ENCODE assay signal across 16 cellular contexts in the genomic region with DNA sequence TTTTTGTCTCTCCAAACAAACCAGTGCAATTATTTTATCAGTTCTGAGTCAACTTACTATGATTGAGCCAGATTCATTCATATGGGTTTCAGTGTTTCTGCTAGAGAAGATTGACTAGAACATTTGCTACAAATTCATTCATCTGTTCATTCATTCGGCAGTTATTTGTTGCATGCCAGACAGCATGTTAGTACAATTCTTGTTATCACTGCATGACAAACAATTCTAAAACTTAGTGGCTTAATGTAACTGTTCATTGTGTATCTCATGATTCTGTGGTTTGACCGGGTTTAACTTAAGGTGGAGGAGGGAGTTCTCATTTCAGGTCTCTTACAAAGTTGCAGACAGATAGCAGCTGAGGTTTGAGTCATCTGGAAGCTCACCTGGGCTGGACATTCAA. TPM values are rescaled to one million over a fixed set of nuclear protein-coding genes. Genes with fewer than 3 reads are reported as not detected.
DNase-seq lines count a peak whose midpoint lies in the region; ATAC-seq, FAIRE-seq and TF ChIP-seq lines count a peak whose summit lies in the region.
"Had no signal": no experiment of that assay in that cellular context is flagged by ENCODE, and none has a peak within 500 bp of the region (broad histone marks: within the 10 kb centered on the region; RNA-seq: fewer than 3 reads in every experiment).

No MANE protein-coding gene starts in this region.

- H3K9me3 ChIP-seq in astrocyte (ENCODE audit: insufficient read depth, low read depth, low read length) (no peaks in the 10 kb centered on the region), keratinocyte (ENCODE audit: control insufficient read depth, low read depth, low read length) (no peaks in the 10 kb centered on the region), SJCRH30 (replicated peaks) (no peaks in the 10 kb centered on the region)
- H3K9me3 ChIP-seq: BLaER1 treated with 17β-estradiol and CSF1 and Interleukin-3, amounts not matched to agents 10 nM and 100 nM had no signal

- H3K4me3 Mint-ChIP-seq in activated T-cell treated with anti-CD3 and anti-CD28 coated beads, Interleukin-2, amount 50 U/mL, for 72 hours: no peak overlapping the region
- no peak overlapping the region for H3K4me3 Mint-ChIP-seq in astrocyte (ENCODE audit: unreplicated experiment)
- H3K4me3 Mint-ChIP-seq in stimulated activated effector memory CD8-positive, alpha-beta T cell treated with anti-CD3 and anti-CD28 coated beads, Interleukin-12 subunit alpha, Interleukin-12 subunit beta, amount 100 ng/mL, for 72 hours: no peak overlapping the region
- H3K4me3 Mint-ChIP-seq: CD4-positive, CD25-positive, alpha-beta regulatory T cell; GM23338 had no signal

- H3K4me1 Mint-ChIP-seq in activated T-cell treated with anti-CD3 and anti-CD28 coated beads, Interleukin-2, amount 50 U/mL, for 72 hours (ENCODE audit: low read depth): peaks cover 8% of the 10 kb centered on the region
- H3K4me1 Mint-ChIP-seq in astrocyte (ENCODE audit: low read depth, unreplicated experiment): peaks cover 11% of the 10 kb centered on the region
- H3K4me1 Mint-ChIP-seq in stimulated activated effector memory CD8-positive, alpha-beta T cell treated with anti-CD3 and anti-CD28 coated beads, Interleukin-12 subunit alpha, Interleukin-12 subunit beta, amount 100 ng/mL, for 72 hours: no peaks in the 10 kb centered on the region
- H3K4me1 Mint-ChIP-seq: GM23338 had no signal

- H3K79me2 ChIP-seq in astrocyte (ENCODE audit: insufficient read depth, low read length): no peaks in the 10 kb centered on the region
- H3K79me2 ChIP-seq in keratinocyte (ENCODE audit: control insufficient read depth, insufficient read depth, low read length): no peaks in the 10 kb centered on the region

- H3K27ac ChIP-seq in astrocyte (ENCODE audit: low read depth, low read length): no peak overlapping the region
- no peak overlapping the region for H3K27ac ChIP-seq in keratinocyte (ENCODE audit: control insufficient read depth, insufficient read depth, low read length)
- no peak overlapping the region for H3K27ac ChIP-seq in SJCRH30
- H3K27ac ChIP-seq: 22Rv1; BLaER1 treated with 17β-estradiol and CSF1 and Interleukin-3, amounts not matched to agents 10 nM and 100 nM had no signal

- H3K36me3 Mint-ChIP-seq in activated T-cell treated with anti-CD3 and anti-CD28 coated beads, Interleukin-2, amount 50 U/mL, for 72 hours (ENCODE audit: insufficient read depth in 2 of 2): peaks cover 0 to 6% of the 10 kb centered on the region in 2 donors
- H3K36me3 Mint-ChIP-seq in astrocyte (ENCODE audit: low read depth, unreplicated experiment): peaks cover 5% of the 10 kb centered on the region
- peaks cover 49% of the 10 kb centered on the region for H3K36me3 Mint-ChIP-seq in stimulated activated effector memory CD8-positive, alpha-beta T cell treated with anti-CD3 and anti-CD28 coated beads, Interleukin-12 subunit alpha, Interleukin-12 subunit beta, amount 100 ng/mL, for 72 hours

- FAIRE-seq in astrocyte (lab: Jason Lieb, UNC) (peak; percentile 9), keratinocyte (lab: Jason Lieb, UNC) (peak; percentile 41)

- no peaks in the 10 kb centered on the region for H4K20me1 ChIP-seq in astrocyte (ENCODE audit: insufficient read depth, low read length)
- H4K20me1 ChIP-seq in keratinocyte (ENCODE audit: control insufficient read depth, extremely low read depth, insufficient read depth, low read length): no peaks in the 10 kb centered on the region
- H4K20me1 ChIP-seq: BLaER1 treated with 17β-estradiol and CSF1 and Interleukin-3, amounts not matched to agents 10 nM and 100 nM had no signal

- dilution Hi-C loops in keratinocyte (cut with MboI; ENCODE audit: extremely low pct_ligation_motif_present, low sequenced_read_pairs): no loop called here

- H3K27me3 ChIP-seq in astrocyte (ENCODE audit: insufficient read depth, low read length) (no peaks in the 10 kb centered on the region), keratinocyte (ENCODE audit: control insufficient read depth, extremely low read depth, insufficient read depth, low read length) (no peaks in the 10 kb centered on the region), SJCRH30 (no peaks in the 10 kb centered on the region)
- H3K27me3 ChIP-seq: BLaER1 treated with 17β-estradiol and CSF1 and Interleukin-3, amounts not matched to agents 10 nM and 100 nM had no signal

- no peak overlapping the region for H3K4me2 ChIP-seq in astrocyte (ENCODE audit: low read length)
- no peak overlapping the region for H3K4me2 ChIP-seq in keratinocyte (ENCODE audit: control insufficient read depth, extremely low read depth, insufficient read depth, low read depth, low read length)
- H3K4me2 ChIP-seq: BLaER1 treated with 17β-estradiol and CSF1 and Interleukin-3, amounts not matched to agents 10 nM and 100 nM; GM23338 had no signal

- H2AFZ ChIP-seq in astrocyte (ENCODE audit: low read depth, low read length): no peak overlapping the region
- no peak overlapping the region for H2AFZ ChIP-seq in keratinocyte (ENCODE audit: control insufficient read depth, low read length)
- H2AFZ ChIP-seq: GM23338 had no signal

- no peak for TF ChIP-seq CTCF in astrocyte (IDR thresholded peaks at IDR 0.05; ENCODE audit: insufficient read depth, low read depth, low read length)
- no peak for TF ChIP-seq CTCF in keratinocyte (optimal IDR thresholded peaks at IDR 0.05 in 1 of 3, IDR thresholded peaks at IDR 0.05 in 1 of 3, conservative IDR thresholded peaks at IDR 0.05 in 1 of 3; ENCODE audit: extremely low read depth in 1 of 3, insufficient read depth in 2 of 3, low read length in 3 of 3)

- no peaks in the 10 kb centered on the region for H3K9me1 ChIP-seq in keratinocyte (ENCODE audit: control insufficient read depth, extremely low read depth, insufficient read depth, low read length)

- H3K9ac ChIP-seq in astrocyte (ENCODE audit: low read length) (no peak overlapping the region), keratinocyte (ENCODE audit: control insufficient read depth, extremely low read depth, insufficient read depth, low read length) (no peak overlapping the region)
- H3K9ac ChIP-seq: BLaER1 treated with 17β-estradiol and CSF1 and Interleukin-3, amounts not matched to agents 10 nM and 100 nM had no signal

- DNase-seq in activated T-cell treated with anti-CD3 and anti-CD28 coated beads, Interleukin-2, amount 50 U/mL, for 72 hours: no peak
- no peak for DNase-seq in activated T-cell treated with anti-CD3 and anti-CD28 coated beads for 4 hours
- peak; percentile 56 for DNase-seq in astrocyte (ENCODE audit: low read depth)
- DNase-seq in keratinocyte (ENCODE audit: low read depth, low spot score): no peak
- DNase-seq in stimulated activated effector memory CD8-positive, alpha-beta T cell treated with anti-CD3 and anti-CD28 coated beads, Interleukin-12 subunit alpha, Interleukin-12 subunit beta, amount 100 ng/mL, for 72 hours (ENCODE audit: low spot score in 2 of 2): no peak
- no peak for DNase-seq in NCI-H1048 (lab: John Stamatoyannopoulos, UW)
- DNase-seq in SJCRH30: no peak
- DNase-seq: AML-193; CD4-positive, CD25-positive, alpha-beta regulatory T cell; DMS53; GF-D8; H7 had no signal

- no peaks in the 10 kb centered on the region for H3K36me3 ChIP-seq in astrocyte (ENCODE audit: insufficient read depth, low read length)
- H3K36me3 ChIP-seq in keratinocyte (ENCODE audit: control insufficient read depth in 2 of 2, extremely low read depth in 1 of 2, insufficient read depth in 2 of 2, low read length in 2 of 2): peaks cover 0 to 3% of the 10 kb centered on the region in 2 experiments
- H3K36me3 ChIP-seq in SJCRH30: peaks cover 2% of the 10 kb centered on the region

- peak in 1 of 2 donors; percentile 25 for ATAC-seq in activated T-cell treated with anti-CD3 and anti-CD28 coated beads, Interleukin-2, amount 50 U/mL, for 72 hours (replicated peaks in 1 of 2)
- ATAC-seq in stimulated activated effector memory CD8-positive, alpha-beta T cell treated with anti-CD3 and anti-CD28 coated beads, Interleukin-12 subunit alpha, Interleukin-12 subunit beta, amount 100 ng/mL, for 72 hours: peak; percentile 56
- no peak for ATAC-seq in GM21619 (IDR thresholded peaks at IDR 0.05; ENCODE audit: unreplicated experiment)
- ATAC-seq: GM23338 had no signal

- H3K9me3 Mint-ChIP-seq in activated T-cell treated with anti-CD3 and anti-CD28 coated beads, Interleukin-2, amount 50 U/mL, for 72 hours: no peaks in the 10 kb centered on the region
- no peaks in the 10 kb centered on the region for H3K9me3 Mint-ChIP-seq in astrocyte (ENCODE audit: unreplicated experiment)
- H3K9me3 Mint-ChIP-seq in stimulated activated effector memory CD8-positive, alpha-beta T cell treated with anti-CD3 and anti-CD28 coated beads, Interleukin-12 subunit alpha, Interleukin-12 subunit beta, amount 100 ng/mL, for 72 hours: no peaks in the 10 kb centered on the region
- H3K9me3 Mint-ChIP-seq: CD4-positive, CD25-positive, alpha-beta regulatory T cell; GM23338 had no signal

- no peaks in the 10 kb centered on the region for H3K27me3 Mint-ChIP-seq in activated T-cell treated with anti-CD3 and anti-CD28 coated beads, Interleukin-2, amount 50 U/mL, for 72 hours (ENCODE audit: low read depth)
- H3K27me3 Mint-ChIP-seq in astrocyte (ENCODE audit: low read depth, unreplicated experiment): no peaks in the 10 kb centered on the region
- H3K27me3 Mint-ChIP-seq: CD4-positive, CD25-positive, alpha-beta regulatory T cell had no signal

- H3K4me1 ChIP-seq in astrocyte (ENCODE audit: insufficient read depth, low read length) (peaks cover 2% of the 10 kb centered on the region), keratinocyte (ENCODE audit: control insufficient read depth, extremely low read depth, insufficient read depth, low read length) (no peaks in the 10 kb centered on the region), SJCRH30 (no peaks in the 10 kb centered on the region)
- H3K4me1 ChIP-seq: BLaER1 treated with 17β-estradiol and CSF1 and Interleukin-3, amounts not matched to agents 10 nM and 100 nM had no signal

- no peak overlapping the region for H3K4me3 ChIP-seq in astrocyte (ENCODE audit: insufficient read depth, low read depth, low read length)
- no peak overlapping the region for H3K4me3 ChIP-seq in keratinocyte (ENCODE audit: control insufficient read depth in 2 of 3, extremely low read depth in 1 of 3, insufficient read depth in 2 of 3, low read depth in 1 of 3, low read length in 3 of 3)
- no peak overlapping the region for H3K4me3 ChIP-seq in SJCRH30
- H3K4me3 ChIP-seq: BLaER1 treated with 17β-estradiol and CSF1 and Interleukin-3, amounts not matched to agents 10 nM and 100 nM; GM23338 had no signal

- H3K27ac Mint-ChIP-seq in activated T-cell treated with anti-CD3 and anti-CD28 coated beads, Interleukin-2, amount 50 U/mL, for 72 hours: peak overlapping the region; percentile 10
- H3K27ac Mint-ChIP-seq in astrocyte (ENCODE audit: unreplicated experiment): no peak overlapping the region
- no peak overlapping the region for H3K27ac Mint-ChIP-seq in stimulated activated effector memory CD8-positive, alpha-beta T cell treated with anti-CD3 and anti-CD28 coated beads, Interleukin-12 subunit alpha, Interleukin-12 subunit beta, amount 100 ng/mL, for 72 hours
- H3K27ac Mint-ChIP-seq: GM23338 had no signal

RNA-seq across cellular contexts. Expression of gene POLR3B, which starts 52.4 kb away (rescaled TPM):
- total RNA-seq in activated T-cell treated with anti-CD3 and anti-CD28 coated beads, Interleukin-2, amount 50 U/mL, for 72 hours: 1 to 10 TPM; 5.9 to 9.6 TPM
- total RNA-seq in astrocyte: 10.9 and 11.7 TPM in 2 replicates
- 9.1 to 13.9 TPM (median 12.3 TPM) in 3 replicates for polyA plus RNA-seq in keratinocyte
- polyA plus RNA-seq in keratinocyte (2011; ENCODE audit: low read depth): 5.9 TPM
- polyA plus RNA-seq in keratinocyte (2011; cell fraction: cytosol; rRNA removed): 5.6 and 9.7 TPM in 2 replicates
- polyA plus RNA-seq in keratinocyte (2011; cell fraction: nucleus; rRNA removed): 13.4 and 16.8 TPM in 2 replicates
- 4.8 and 11.4 TPM in 2 replicates for polyA plus RNA-seq in keratinocyte (2012; ENCODE audit: low replicate concordance)
- 5.8 to 23.4 TPM (median 15.6 TPM) in 3 replicates for polyA minus RNA-seq in keratinocyte
- 8.1 TPM for polyA minus RNA-seq in keratinocyte (2011; cell fraction: cytosol; rRNA and poly(A)+ RNA removed)
- 13.5 and 24.7 TPM in 2 replicates for polyA minus RNA-seq in keratinocyte (2011; cell fraction: nucleus; rRNA and poly(A)+ RNA removed)
- 15.3 and 15.8 TPM in 2 replicates for total RNA-seq in SJCRH30 (2014; rRNA removed; shearing (Covaris generic))
